8 cellular contexts compared by ENCODE assay signal in the genomic region with DNA sequence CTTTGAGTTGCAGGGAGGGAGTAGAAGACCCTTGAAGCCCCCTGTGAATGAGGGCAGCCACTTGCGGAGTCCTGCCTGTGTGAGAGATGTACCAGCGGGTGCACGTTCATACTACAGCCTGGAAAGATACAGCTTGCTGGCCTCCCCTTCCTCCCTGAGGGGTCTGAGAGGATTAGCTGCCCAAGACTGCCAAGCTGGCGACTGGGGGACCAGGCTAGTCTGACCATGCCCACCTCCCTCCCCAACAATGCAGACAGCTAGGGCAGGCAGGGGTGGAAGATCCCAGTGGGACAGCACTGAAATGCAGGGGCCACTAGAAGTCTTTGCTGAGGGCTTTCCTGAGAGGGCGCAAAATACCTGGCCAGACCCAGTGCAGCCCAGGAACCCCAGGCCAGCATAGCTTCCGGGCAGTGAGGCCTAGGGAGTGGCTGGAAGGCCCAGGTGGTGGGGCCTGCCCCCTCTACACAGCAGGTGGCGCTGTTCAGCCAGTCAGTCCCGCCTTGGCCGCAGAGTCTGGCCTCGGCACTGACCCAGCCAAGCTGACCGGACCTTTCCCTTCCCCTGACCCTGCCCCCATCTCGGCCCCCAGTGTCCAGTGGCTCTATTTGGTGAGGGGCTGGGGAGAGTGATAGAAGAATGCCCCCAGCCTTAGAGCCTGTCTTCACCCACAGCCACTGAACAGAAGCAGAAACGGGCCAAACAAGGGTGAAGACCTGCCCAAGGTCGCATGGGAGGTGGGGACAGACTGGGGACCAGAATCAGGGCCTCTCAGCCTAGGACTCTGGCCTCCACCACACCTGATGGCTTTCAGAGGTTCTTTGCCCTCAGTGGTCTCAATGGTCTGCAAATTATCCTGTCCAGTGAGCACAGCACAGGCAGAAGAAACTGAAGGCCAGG. TPM values are rescaled to one million over a fixed set of nuclear protein-coding genes. Genes with fewer than 3 reads are reported as not detected.
DNase-seq lines count a peak whose midpoint lies in the region; ATAC-seq and TF ChIP-seq lines count a peak whose summit lies in the region.

No MANE protein-coding gene starts in this region.

- no peak overlapping the region for H3K27ac Mint-ChIP-seq in activated naive CD4-positive, alpha-beta T cell treated with anti-CD3 and anti-CD28 coated beads, Interleukin-2, amount 50 U/mL, for 72 hours
- no peak overlapping the region for H3K27ac Mint-ChIP-seq in glutamatergic neuron (ENCODE audit: unreplicated experiment)

- ATAC-seq in HG02763 (IDR thresholded peaks at IDR 0.05; ENCODE audit: unreplicated experiment) (peak; percentile 54), omental fat pad (ENCODE audit: low FRiP score) (peak; percentile 73)
- peak; percentile 62 to 76 for ATAC-seq in activated naive CD4-positive, alpha-beta T cell treated with anti-CD3 and anti-CD28 coated beads, Interleukin-2, amount 50 U/mL, for 72 hours

- no peaks in the 10 kb centered on the region for H3K9me3 Mint-ChIP-seq in activated naive CD4-positive, alpha-beta T cell treated with anti-CD3 and anti-CD28 coated beads, Interleukin-2, amount 50 U/mL, for 72 hours
- H3K9me3 Mint-ChIP-seq in glutamatergic neuron (ENCODE audit: unreplicated experiment) = peaks cover 3% of the 10 kb centered on the region

- H3K36me3 ChIP-seq in GM06990 (ENCODE audit: control insufficient read depth, insufficient read depth, low read length) = no peaks in the 10 kb centered on the region

- peaks cover 16% of the 10 kb centered on the region for H3K4me1 Mint-ChIP-seq in glutamatergic neuron (ENCODE audit: low read depth, unreplicated experiment)

- H3K4me3 ChIP-seq in GM06990 (replicated peaks; ENCODE audit: low read depth, low read length) = no peak overlapping the region

- peak; percentile 57 for DNase-seq in GM06990 (ENCODE audit: extremely low read depth, insufficient read length)
- peak; percentile 18 for DNase-seq in OCI-M2 (lab: John Stamatoyannopoulos, UW; ENCODE audit: unreplicated experiment)
- peak in 1 of 2 donors; percentile 66 for DNase-seq in activated naive CD4-positive, alpha-beta T cell treated with anti-CD3 and anti-CD28 coated beads, Interleukin-2, amount 50 U/mL, for 72 hours (ENCODE audit: low spot score in 2 of 2)
- peak; percentile 87 for DNase-seq in glutamatergic neuron
- DNase-seq in omental fat pad (ENCODE audit: low spot score) = peak; percentile 72
- DNase-seq in NCI-H187 treated with DMSO at 0.1 percent for 48 hours (lab: John Stamatoyannopoulos, UW) = no peak
- no peak for DNase-seq in NCI-H2107 treated with DMSO at 0.1 percent for 48 hours (lab: John Stamatoyannopoulos, UW; ENCODE audit: unreplicated experiment)

- TF ChIP-seq CTCF in GM06990 (IDR thresholded peaks at IDR 0.05; ENCODE audit: insufficient read depth, low read length, poor library complexity, severe bottlenecking) = peak; percentile 96
- TF ChIP-seq CTCF in glutamatergic neuron (IDR thresholded peaks at IDR 0.05; ENCODE audit: partially characterized antibody, unreplicated experiment) = peak; percentile 88
- TF ChIP-seq CTCF in omental fat pad (IDR thresholded peaks at IDR 0.05) = peak in 1 of 3 donors; percentile 53

- peaks cover 2% of the 10 kb centered on the region for H3K27me3 ChIP-seq in GM06990 (replicated peaks; ENCODE audit: control insufficient read depth, insufficient read depth, low read length)

- H3K4me3 Mint-ChIP-seq in glutamatergic neuron (ENCODE audit: unreplicated experiment) = no peak overlapping the region

- no peaks in the 10 kb centered on the region for H3K36me3 Mint-ChIP-seq in activated naive CD4-positive, alpha-beta T cell treated with anti-CD3 and anti-CD28 coated beads, Interleukin-2, amount 50 U/mL, for 72 hours
- no peaks in the 10 kb centered on the region for H3K36me3 Mint-ChIP-seq in glutamatergic neuron (ENCODE audit: unreplicated experiment)

- H3K27me3 Mint-ChIP-seq in glutamatergic neuron (ENCODE audit: unreplicated experiment) = peaks cover 8% of the 10 kb centered on the region

RNA-seq across cellular contexts. Expression of a gene that starts 4.8 kb away (rescaled TPM):
- 1 to 10 TPM in 1 of 2 donors, under 1 TPM in 1; 0.93 to 1.6 TPM for total RNA-seq in activated naive CD4-positive, alpha-beta T cell treated with anti-CD3 and anti-CD28 coated beads, Interleukin-2, amount 50 U/mL, for 72 hours
- total RNA-seq in glutamatergic neuron (ENCODE audit: unreplicated experiment) (0.29 TPM), omental fat pad (10 to 100 TPM in 3 of 4 donors, under 1 TPM in 1; 0.16 to 55.1 (median 29.5) TPM)

RNA-seq across cellular contexts. Expression of a gene that starts 44.8 kb away (rescaled TPM):
- total RNA-seq in activated naive CD4-positive, alpha-beta T cell treated with anti-CD3 and anti-CD28 coated beads, Interleukin-2, amount 50 U/mL, for 72 hours = 100 to 1,000 TPM; 145 to 153 TPM
- 82.7 TPM for total RNA-seq in glutamatergic neuron (ENCODE audit: unreplicated experiment)
- total RNA-seq in omental fat pad = 10 to 100 TPM; 27.9 to 52.6 (median 43.4) TPM

RNA-seq across cellular contexts. Expression of a gene that starts 45.1 kb away (rescaled TPM):
- 100 to 1,000 TPM in 1 of 2 donors, 10 to 100 TPM in 1; 80.5 to 104 TPM for total RNA-seq in activated naive CD4-positive, alpha-beta T cell treated with anti-CD3 and anti-CD28 coated beads, Interleukin-2, amount 50 U/mL, for 72 hours
- 15.2 TPM for total RNA-seq in glutamatergic neuron (ENCODE audit: unreplicated experiment)
- 1 to 10 TPM; 4.7 to 8.9 (median 6.7) TPM for total RNA-seq in omental fat pad

Comparison
In these comparisons a context has a peak if more than half of its experiments do, and no peak if none do; other contexts are left out.
1. DNase-seq: peak in GM06990 (single experiment), OCI-M2 (single experiment), glutamatergic neuron (single experiment) and omental fat pad (single experiment); none in NCI-H187 treated with DMSO at 0.1 percent for 48 hours (single experiment) and NCI-H2107 treated with DMSO at 0.1 percent for 48 hours (single experiment).
2. Peak in every context shown above with its lines, with median percentiles within 50 percentile points of each other: ATAC-seq.